In the genomic region with DNA sequence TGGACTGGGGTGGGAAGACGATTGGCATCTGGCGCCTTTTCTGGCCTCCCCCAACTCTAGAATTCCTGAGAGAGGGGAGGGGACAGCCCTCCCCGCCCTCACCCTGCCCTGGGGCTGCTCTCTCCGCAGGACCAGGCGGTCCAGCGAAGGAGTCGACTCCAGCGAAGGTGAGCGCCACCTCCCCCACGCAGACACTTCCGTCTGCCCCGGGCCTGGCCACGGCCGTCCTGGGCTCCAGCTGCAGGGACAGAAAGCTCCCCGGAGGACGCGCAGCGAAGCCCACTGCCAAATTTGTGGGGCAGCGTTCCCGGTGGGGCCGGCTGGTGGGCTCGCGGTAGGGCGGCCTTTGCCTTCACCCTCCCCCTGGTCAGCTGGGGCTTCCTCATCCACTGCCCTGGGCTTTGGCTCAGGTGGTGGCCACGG, we compare ENCODE assay signal across 8 cellular contexts. TPM values are rescaled to one million over a fixed set of nuclear protein-coding genes. Genes with fewer than 3 reads are reported as not detected.
A peak's percentile ranks its signal among the peaks of the same experiment; 100 is the strongest.
DNase-seq lines count a peak whose midpoint lies in the region; ATAC-seq, FAIRE-seq and TF ChIP-seq lines count a peak whose summit lies in the region.

No MANE protein-coding gene starts in this region.

- H2BK15ac ChIP-seq in H1 (ENCODE audit: low read length): no peak overlapping the region; the same call in 1 of the 2 replicates

- H3K27me3 ChIP-seq in CD4-positive, alpha-beta memory T cell (ENCODE audit: insufficient read depth, low read length): no peaks in the 10 kb centered on the region
- H3K27me3 ChIP-seq in Panc1 (ENCODE audit: control insufficient read depth, insufficient read depth, low read length): no peaks in the 10 kb centered on the region
- peaks cover 0 to 11% (median 7%) of the 10 kb centered on the region in 4 experiments; a peak in 5 of 7 replicates for H3K27me3 ChIP-seq in H1 (replicated peaks in 1 of 4; ENCODE audit: control insufficient read depth in 3 of 4, extremely low read depth in 1 of 4, insufficient read depth in 3 of 4, low read length in 3 of 4)
- H3K27me3 ChIP-seq in muscle layer of duodenum (ENCODE audit: low read depth, low read length): no peaks in the 10 kb centered on the region

- no peak for TF ChIP-seq RAD21 in H1 (IDR thresholded peaks at IDR 0.05 in 1 of 2, conservative IDR thresholded peaks at IDR 0.05 in 1 of 2; ENCODE audit: low read depth in 2 of 2, low read length in 2 of 2)

- H2AFZ ChIP-seq in H1 (ENCODE audit: low read length): no peak overlapping the region

- H2BK20ac ChIP-seq in H1 (ENCODE audit: low read length): no peak overlapping the region

- H3K56ac ChIP-seq in H1 (replicated peaks; ENCODE audit: insufficient read length, low read depth, low read length): no peak overlapping the region

- H3K27me3 Mint-ChIP-seq in CD4-positive, alpha-beta memory T cell: no peaks in the 10 kb centered on the region

- H3K9me3 Mint-ChIP-seq in CD4-positive, alpha-beta memory T cell: no peaks in the 10 kb centered on the region

- peaks cover 18% of the 10 kb centered on the region for H3K4me1 ChIP-seq in CD4-positive, alpha-beta memory T cell (ENCODE audit: insufficient read depth, low read length)
- H3K4me1 ChIP-seq in Panc1 (ENCODE audit: control insufficient read depth, insufficient read depth, low read length) (peaks cover 27% of the 10 kb centered on the region), H1 (replicated peaks in 1 of 4; ENCODE audit: control insufficient read depth in 3 of 4, insufficient read depth in 4 of 4, low read length in 3 of 4) (peaks cover 0 to 20% (median 16%) of the 10 kb centered on the region in 4 experiments; a peak in 5 of 7 replicates), muscle layer of duodenum (ENCODE audit: control insufficient read depth in 1 of 2, insufficient read depth in 2 of 2, low read length in 2 of 2) (peaks cover 0 to 26% of the 10 kb centered on the region in 2 donors)

- TF ChIP-seq EP300 in H1 (IDR thresholded peaks at IDR 0.05; ENCODE audit: borderline replicate concordance in 1 of 2, low read depth in 2 of 2, low read length in 2 of 2): no peak

- 7% methylated on average over 20 of the region's 25 CpGs; no CpG with 5 or more reads in 1 of the 2 experiments for WGBS in H1 (ENCODE audit: extremely low coverage in 1 of 2, insufficient coverage in 1 of 2, insufficient read length in 1 of 2, insufficient replicate concordance in 2 of 2, low coverage in 1 of 2, low lambda C conversion rate in 2 of 2, missing lambda C conversion rate in 1 of 2), 2 experiments

- no peak for TF ChIP-seq POLR2A in H1 (IDR thresholded peaks at IDR 0.05; ENCODE audit: control extremely low read depth in 1 of 2, low read depth in 2 of 2, low read length in 2 of 2)

- peak overlapping the region; percentile 81 to 85 for H3K4me2 ChIP-seq in H1 (ENCODE audit: insufficient read depth in 1 of 2, low read depth in 2 of 2, low read length in 2 of 2)

- in situ Hi-C loops in Panc1 (cut with HindIII; ENCODE audit: low pct_unique_long_range_greater_than_20kb, low sequenced_read_pairs): no loop called here

- no peaks in the 10 kb centered on the region; the same call in 1 of the 2 replicates for H3K79me1 ChIP-seq in H1 (ENCODE audit: low read depth, low read length)

- no peak overlapping the region for H2AK5ac ChIP-seq in H1 (ENCODE audit: low read depth, low read length)

- peaks cover 19% of the 10 kb centered on the region; the same call in 1 of the 2 replicates for H3K23me2 ChIP-seq in H1 (ENCODE audit: low read depth, low read length)

- no peak overlapping the region for H2BK5ac ChIP-seq in H1 (ENCODE audit: low read depth, low read length)

- H3K9ac ChIP-seq in H1 (replicated peaks in 1 of 4; ENCODE audit: extremely low read depth in 1 of 4, low read depth in 3 of 4, low read length in 3 of 4): no peak overlapping the region

- no peak overlapping the region for H4K8ac ChIP-seq in H1 (ENCODE audit: extremely low read depth, insufficient read depth, low read length)

- BruUV-seq in Panc1 (replicated peaks; lab: Mats Ljungman, UMichigan): no TSS peak

- H3K9me3 ChIP-seq in CD4-positive, alpha-beta memory T cell (ENCODE audit: control insufficient read depth in 1 of 2, low read length in 2 of 2): no peaks in the 10 kb centered on the region
- no peaks in the 10 kb centered on the region for H3K9me3 ChIP-seq in Panc1 (ENCODE audit: control insufficient read depth, insufficient read depth, low read depth, low read length)
- no peaks in the 10 kb centered on the region for H3K9me3 ChIP-seq in H1 (ENCODE audit: insufficient read depth in 2 of 2, low read depth in 1 of 2, low read length in 1 of 2)
- no peaks in the 10 kb centered on the region for H3K9me3 ChIP-seq in muscle layer of duodenum (ENCODE audit: control insufficient read depth in 1 of 2, low read length in 2 of 2)

- peak in 2 of 5 donors; percentile 27 to 31 for DNase-seq in CD4-positive, alpha-beta memory T cell
- no peak for DNase-seq in Panc1 (ENCODE audit: low read depth, low spot score)
- DNase-seq in H1 (ENCODE audit: low read depth in 1 of 2, low spot score in 2 of 2): peak in 1 of 2 experiments; percentile 64
- DNase-seq in medulla oblongata (ENCODE audit: extremely low spot score): no peak
- no peak for DNase-seq in H4 (ENCODE audit: low spot score)

- peak overlapping the region; percentile 78 for H3K18ac ChIP-seq in H1 (ENCODE audit: extremely low read depth, low read length)

- peaks cover 0 to 10% of the 10 kb centered on the region in 2 experiments for H4K20me1 ChIP-seq in H1 (replicated peaks in 1 of 2; ENCODE audit: control insufficient read depth in 1 of 2, insufficient read depth in 2 of 2, low read length in 2 of 2)

- peaks cover 21% of the 10 kb centered on the region for H3K36me3 ChIP-seq in CD4-positive, alpha-beta memory T cell (ENCODE audit: insufficient read depth, low read length)
- no peaks in the 10 kb centered on the region; the same call in 1 of the 2 replicates for H3K36me3 ChIP-seq in Panc1 (ENCODE audit: control insufficient read depth, insufficient read depth, low read length)
- H3K36me3 ChIP-seq in H1 (ENCODE audit: control insufficient read depth in 2 of 4, insufficient read depth in 4 of 4, low read length in 3 of 4): peaks cover 0 to 14% (median 6%) of the 10 kb centered on the region in 4 experiments; a peak in 4 of 8 replicates
- H3K36me3 ChIP-seq in muscle layer of duodenum (ENCODE audit: control insufficient read depth in 1 of 2, insufficient read depth in 2 of 2, low read length in 2 of 2): peaks cover 12 to 37% of the 10 kb centered on the region in 2 donors

- POLR2A ChIA-PET in CD4-positive, alpha-beta memory T cell (lab: Charles Lee; ENCODE audit: partially characterized antibody): interaction anchor here (1.3 to 14.6 kb wide), 10 partner anchors 9 to 133 kb away, joined by 3 to 196 read pairs (median 23); a partner anchor contains a TSS
- POLR2A ChIA-PET in Panc1 (lab: Charles Lee) (no interaction called here), H1 (lab: Charles Lee; ENCODE audit: partially characterized antibody) (interaction anchor here (1.0 to 9.7 kb wide), 4 partner anchors 15 to 65 kb away, joined by 3 to 106 read pairs (median 4); a partner anchor contains a TSS)

- no peak overlapping the region for H3K14ac ChIP-seq in H1 (ENCODE audit: insufficient read length)

- H3K79me2 ChIP-seq in H1 (ENCODE audit: control insufficient read depth in 1 of 2, insufficient read depth in 2 of 2, low read length in 2 of 2): no peaks in the 10 kb centered on the region

- peaks cover 3 to 26% (median 9%) of the 10 kb centered on the region in 4 donors for H3K4me1 Mint-ChIP-seq in CD4-positive, alpha-beta memory T cell

- peak overlapping the region; percentile 48 to 80 (median 68) for H3K4me3 Mint-ChIP-seq in CD4-positive, alpha-beta memory T cell

- no peak overlapping the region for H3K23ac ChIP-seq in H1 (ENCODE audit: insufficient read length)

- H3K4me3 ChIP-seq in CD4-positive, alpha-beta memory T cell (ENCODE audit: low read length in 2 of 2): peak overlapping the region in 1 of 2 donors; percentile 66
- H3K4me3 ChIP-seq in Panc1 (ENCODE audit: low read depth in 2 of 2, low read length in 2 of 2) (peak overlapping the region; percentile 74 to 85), H1 (ENCODE audit: extremely low read depth in 1 of 4, insufficient read depth in 2 of 4, low read depth in 3 of 4, low read length in 4 of 4) (peak overlapping the region; percentile 67 to 94 (median 74)), muscle layer of duodenum (ENCODE audit: low read depth in 1 of 2, low read length in 2 of 2) (peak overlapping the region; percentile 61 to 91)

- intact Hi-C loops in CD4-positive, alpha-beta memory T cell (cut with micrococcal nuclease): loop anchor here (2.0 kb wide), 2 partner anchors 13 to 15 kb away; a partner anchor contains a TSS
- intact Hi-C loops in Panc1 (cut with micrococcal nuclease; ENCODE audit: unreplicated experiment): no loop called here

- TF ChIP-seq CTCF in Panc1 (IDR thresholded peaks at IDR 0.05): no peak
- no peak for TF ChIP-seq CTCF in H1 (IDR thresholded peaks at IDR 0.05; ENCODE audit: control extremely low read depth in 1 of 3, insufficient read depth in 1 of 3, low read depth in 1 of 3, low read length in 3 of 3)

- H4K5ac ChIP-seq in H1 (ENCODE audit: insufficient read length, low read depth, low read length): no peak overlapping the region

- FAIRE-seq in H1 (lab: Jason Lieb, UNC): no peak

- peak overlapping the region; percentile 68 for H3K27ac ChIP-seq in CD4-positive, alpha-beta memory T cell (ENCODE audit: low read depth, low read length)
- H3K27ac ChIP-seq in Panc1 (ENCODE audit: low read length) (peak overlapping the region; percentile 83), H1 (ENCODE audit: low read depth, low read length) (no peak overlapping the region), muscle layer of duodenum (ENCODE audit: low read length) (no peak overlapping the region)

- ATAC-seq in Panc1: peak; percentile 5
- ATAC-seq in HG03354 (IDR thresholded peaks at IDR 0.05; ENCODE audit: poor library complexity, severe bottlenecking, unreplicated experiment): no peak
- ATAC-seq in GM21786 (IDR thresholded peaks at IDR 0.05; ENCODE audit: unreplicated experiment): no peak

- CTCF ChIA-PET in CD4-positive, alpha-beta memory T cell (lab: Charles Lee; ENCODE audit: partially characterized antibody): interaction anchor here (0.6 to 3.6 kb wide), 6 partner anchors 10 to 46 kb away, joined by 3 to 9 read pairs (median 7); no protein-coding TSS in a partner anchor
- CTCF ChIA-PET in Panc1 (lab: Charles Lee): no interaction called here
- CTCF ChIA-PET in H1 (lab: Charles Lee; ENCODE audit: partially characterized antibody): interaction anchor here (0.8 to 4.8 kb wide), 7 partner anchors 12 to 162 kb away, joined by 3 to 33 read pairs (median 3); a partner anchor contains a TSS

- no peak overlapping the region for H3K4ac ChIP-seq in H1 (replicated peaks; ENCODE audit: insufficient read length, low read depth, low read length)

- no peak overlapping the region; the same call in 1 of the 2 replicates for H2BK12ac ChIP-seq in H1 (ENCODE audit: low read depth, low read length)

- no peak overlapping the region for H3K27ac Mint-ChIP-seq in CD4-positive, alpha-beta memory T cell

- no peak overlapping the region for H4K91ac ChIP-seq in H1 (replicated peaks; ENCODE audit: insufficient read length, low read length)

- H3K36me3 Mint-ChIP-seq in CD4-positive, alpha-beta memory T cell: peaks cover 0 to 13% of the 10 kb centered on the region in 2 donors

- no peak overlapping the region for H2BK120ac ChIP-seq in H1 (replicated peaks; ENCODE audit: low read depth, low read length)

RNA-seq across cellular contexts. Expression of a gene that starts 0.7 kb away (rescaled TPM):
- total RNA-seq in CD4-positive, alpha-beta memory T cell: 10 to 100 TPM; 22.5 to 26.3 TPM
- polyA plus RNA-seq in CD4-positive, alpha-beta memory T cell: 1 to 10 TPM in 1 of 2 donors, under 1 TPM in 1; 0.79 to 6.5 TPM
- total RNA-seq in Panc1 (2021; ENCODE audit: unreplicated experiment): 79.8 TPM
- 82.6 TPM for polyA plus RNA-seq in Panc1 (2012; ENCODE audit: insufficient read length)
- 19.8 and 23.6 TPM in 2 replicates for total RNA-seq in H1 (2021; fragmentation: NEBNext Ultra II Directional; extraction: Animal tissue kit (Norgen Biotek cat#: 25700))
- polyA plus RNA-seq in H1 (2011; rRNA removed): 16.9 and 23.6 TPM in 2 replicates
- polyA plus RNA-seq in H1 (2011; cell fraction: cytosol; rRNA removed): 19.8 TPM
- 80.6 TPM for polyA plus RNA-seq in H1 (2011; cell fraction: nucleus; rRNA removed)
- polyA plus RNA-seq in H1 (2012, experiment 1 of 2): 23.8 to 38.6 TPM (median 31.8 TPM) in 4 replicates
- 16.9 TPM for polyA plus RNA-seq in H1 (2012, experiment 2 of 2)
- polyA plus RNA-seq in H1 (2013, experiment 1 of 2): 49.3 TPM
- 53.9 TPM for polyA plus RNA-seq in H1 (2013, experiment 2 of 2)
- polyA minus RNA-seq in H1 (2011; rRNA and poly(A)+ RNA removed): 6.9 and 9.6 TPM in 2 replicates
- 12.3 TPM for polyA minus RNA-seq in H1 (2011; cell fraction: cytosol; rRNA and poly(A)+ RNA removed)
- polyA minus RNA-seq in H1 (2011; cell fraction: nucleus; rRNA and poly(A)+ RNA removed): 14.5 TPM
- total RNA-seq in H4 (2014; rRNA removed; shearing (Covaris generic)): 6.5 and 8.5 TPM in 2 replicates

RNA-seq across cellular contexts. Expression of a gene that starts 14.9 kb away (rescaled TPM):
- 100 to 1,000 TPM; 244 to 247 TPM for total RNA-seq in CD4-positive, alpha-beta memory T cell
- polyA plus RNA-seq in CD4-positive, alpha-beta memory T cell: 10 to 100 TPM; 12.0 to 31.3 TPM
- 76.5 TPM for total RNA-seq in Panc1 (2021; ENCODE audit: unreplicated experiment)
- 55.6 TPM for polyA plus RNA-seq in Panc1 (2012; ENCODE audit: insufficient read length)
- 24.9 and 29.2 TPM in 2 replicates for total RNA-seq in H1 (2021; fragmentation: NEBNext Ultra II Directional; extraction: Animal tissue kit (Norgen Biotek cat#: 25700))
- polyA plus RNA-seq in H1 (2011; rRNA removed): 26.5 and 35.5 TPM in 2 replicates
- polyA plus RNA-seq in H1 (2011; cell fraction: cytosol; rRNA removed): 30.2 TPM
- 98.7 TPM for polyA plus RNA-seq in H1 (2011; cell fraction: nucleus; rRNA removed)
- polyA plus RNA-seq in H1 (2012, experiment 1 of 2): 21.2 to 24.2 TPM (median 22.8 TPM) in 4 replicates
- polyA plus RNA-seq in H1 (2012, experiment 2 of 2): 16.4 TPM
- polyA plus RNA-seq in H1 (2013, experiment 1 of 2): 18.6 TPM
- polyA plus RNA-seq in H1 (2013, experiment 2 of 2): 19.3 TPM
- 10.0 and 14.3 TPM in 2 replicates for polyA minus RNA-seq in H1 (2011; rRNA and poly(A)+ RNA removed)
- polyA minus RNA-seq in H1 (2011; cell fraction: cytosol; rRNA and poly(A)+ RNA removed): 10.9 TPM
- polyA minus RNA-seq in H1 (2011; cell fraction: nucleus; rRNA and poly(A)+ RNA removed): 36.1 TPM
- total RNA-seq in H4 (2014; rRNA removed; shearing (Covaris generic)): 5.6 and 6.1 TPM in 2 replicates

RNA-seq across cellular contexts. Expression of a gene that starts 37.7 kb away (rescaled TPM):
- 100 to 1,000 TPM; 299 to 310 TPM for total RNA-seq in CD4-positive, alpha-beta memory T cell
- polyA plus RNA-seq in CD4-positive, alpha-beta memory T cell: 10 to 100 TPM; 12.8 to 63.7 TPM
- 103 TPM for total RNA-seq in Panc1 (2021; ENCODE audit: unreplicated experiment)
- polyA plus RNA-seq in Panc1 (2012; ENCODE audit: insufficient read length): 192 TPM
- total RNA-seq in H1 (2021; fragmentation: NEBNext Ultra II Directional; extraction: Animal tissue kit (Norgen Biotek cat#: 25700)): 47.3 and 51.4 TPM in 2 replicates
- 49.7 and 67.8 TPM in 2 replicates for polyA plus RNA-seq in H1 (2011; rRNA removed)
- 45.7 TPM for polyA plus RNA-seq in H1 (2011; cell fraction: cytosol; rRNA removed)
- polyA plus RNA-seq in H1 (2011; cell fraction: nucleus; rRNA removed): 154 TPM
- 40.2 to 61.0 TPM (median 51.5 TPM) in 4 replicates for polyA plus RNA-seq in H1 (2012, experiment 1 of 2)
- polyA plus RNA-seq in H1 (2012, experiment 2 of 2): 42.4 TPM
- polyA plus RNA-seq in H1 (2013, experiment 1 of 2): 24.9 TPM
- polyA plus RNA-seq in H1 (2013, experiment 2 of 2): 26.2 TPM
- polyA minus RNA-seq in H1 (2011; rRNA and poly(A)+ RNA removed): 27.8 and 44.3 TPM in 2 replicates
- polyA minus RNA-seq in H1 (2011; cell fraction: cytosol; rRNA and poly(A)+ RNA removed): 37.5 TPM
- polyA minus RNA-seq in H1 (2011; cell fraction: nucleus; rRNA and poly(A)+ RNA removed): 57.3 TPM
- 15.2 and 16.3 TPM in 2 replicates for total RNA-seq in H4 (2014; rRNA removed; shearing (Covaris generic))

RNA-seq across cellular contexts. Expression of a gene that starts 49.3 kb away (rescaled TPM):
- 10 to 100 TPM; 87.9 to 91.3 TPM for total RNA-seq in CD4-positive, alpha-beta memory T cell
- polyA plus RNA-seq in CD4-positive, alpha-beta memory T cell: 10 to 100 TPM; 93.6 to 96.2 TPM
- total RNA-seq in Panc1 (2021; ENCODE audit: unreplicated experiment): 78.7 TPM
- 119 TPM for polyA plus RNA-seq in Panc1 (2012; ENCODE audit: insufficient read length)
- 18.5 and 21.2 TPM in 2 replicates for total RNA-seq in H1 (2021; fragmentation: NEBNext Ultra II Directional; extraction: Animal tissue kit (Norgen Biotek cat#: 25700))
- 46.7 and 72.0 TPM in 2 replicates for polyA plus RNA-seq in H1 (2011; rRNA removed)
- 40.6 TPM for polyA plus RNA-seq in H1 (2011; cell fraction: cytosol; rRNA removed)
- 35.3 TPM for polyA plus RNA-seq in H1 (2011; cell fraction: nucleus; rRNA removed)
- 18.8 to 31.5 TPM (median 27.6 TPM) in 4 replicates for polyA plus RNA-seq in H1 (2012, experiment 1 of 2)
- 33.8 TPM for polyA plus RNA-seq in H1 (2012, experiment 2 of 2)
- 25.0 TPM for polyA plus RNA-seq in H1 (2013, experiment 1 of 2)
- 25.1 TPM for polyA plus RNA-seq in H1 (2013, experiment 2 of 2)
- polyA minus RNA-seq in H1 (2011; rRNA and poly(A)+ RNA removed): 6.8 and 7.2 TPM in 2 replicates
- polyA minus RNA-seq in H1 (2011; cell fraction: cytosol; rRNA and poly(A)+ RNA removed): 12.2 TPM
- polyA minus RNA-seq in H1 (2011; cell fraction: nucleus; rRNA and poly(A)+ RNA removed): 11.0 TPM
- total RNA-seq in H4 (2014; rRNA removed; shearing (Covaris generic)): 71.6 and 77.4 TPM in 2 replicates

Comparison
In these comparisons a context has a peak if more than half of its experiments do, and no peak if none do; other contexts are left out.
1. H3K27ac ChIP-seq: peak in CD4-positive, alpha-beta memory T cell (single experiment) and Panc1 (single experiment); none in H1 (single experiment) and muscle layer of duodenum (single experiment).